Comparison of ENCODE assay signal across 17 cellular contexts in the genomic region with DNA sequence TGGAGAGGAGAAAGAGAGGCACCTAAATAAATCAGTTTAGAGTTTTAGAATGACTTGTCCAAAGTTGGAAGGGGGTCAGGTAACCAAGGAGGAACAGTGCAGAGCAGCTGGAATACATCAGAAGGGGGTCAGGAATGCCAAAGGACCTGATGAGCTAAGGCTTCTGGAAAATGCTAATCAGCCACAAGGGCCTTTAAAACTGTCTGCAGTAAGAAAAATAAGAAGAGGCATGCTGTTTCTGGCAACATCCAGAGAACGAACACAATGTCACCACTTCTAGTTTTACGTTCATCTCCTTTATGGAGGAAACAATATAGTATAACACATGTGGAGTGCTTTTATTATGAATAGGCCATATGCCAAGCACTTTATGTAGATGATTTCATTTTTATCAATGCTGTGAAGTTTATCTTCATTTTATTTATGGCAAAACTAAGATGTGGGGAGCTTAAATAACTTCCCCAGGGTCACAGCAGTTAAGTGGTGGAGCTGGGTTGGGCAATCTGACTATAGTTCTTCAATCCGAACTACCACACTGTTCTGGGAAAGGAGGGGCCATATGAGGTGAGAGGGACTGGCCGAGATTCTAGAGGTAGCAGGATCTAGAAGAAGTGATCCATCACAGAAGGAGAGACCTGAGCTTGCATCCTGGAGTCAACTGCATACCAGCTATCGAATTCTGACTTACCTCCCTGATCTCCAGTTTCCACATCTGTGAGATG. TPM values are rescaled to one million over a fixed set of nuclear protein-coding genes. Genes with fewer than 3 reads are reported as not detected.
A peak's percentile ranks its signal among the peaks of the same experiment; 100 is the strongest.
DNase-seq lines count a peak whose midpoint lies in the region; ATAC-seq and TF ChIP-seq lines count a peak whose summit lies in the region.
"Had no signal": no experiment of that assay in that cellular context is flagged by ENCODE, and none has a peak within 500 bp of the region (broad histone marks: within the 10 kb centered on the region; RNA-seq: fewer than 3 reads in every experiment).

No MANE protein-coding gene starts in this region.

- H3K79me2 ChIP-seq in hepatocyte: peaks cover 95% of the 10 kb centered on the region

- H3K9me2 ChIP-seq in hepatocyte (replicated peaks; ENCODE audit: insufficient read depth): no peaks in the 10 kb centered on the region

- peaks cover 42% of the 10 kb centered on the region for H3K4me1 ChIP-seq in hepatocyte (ENCODE audit: insufficient read depth)
- H3K4me1 ChIP-seq in sigmoid colon: peaks cover 0 to 67% (median 58%) of the 10 kb centered on the region in 4 donors

- no peak for TF ChIP-seq POLR2A in sigmoid colon (IDR thresholded peaks at IDR 0.05)

- intact Hi-C loops in sigmoid colon (cut with DNase I): no loop called here

- in situ Hi-C loops in G401 (cut with HindIII; ENCODE audit: low sequenced_read_pairs): no loop called here

- H4K20me1 ChIP-seq in hepatocyte (ENCODE audit: insufficient read depth, poor library complexity, severe bottlenecking): peaks cover 67% of the 10 kb centered on the region

- WGBS in hepatocyte (ENCODE audit: low lambda C conversion rate, missing lambda C conversion rate): 68% methylated on average over 5 of the region's 5 CpGs
- 46 to 64% methylated on average over 5 of the region's 5 CpGs for WGBS in sigmoid colon, 2 donors

- DNase-seq in G401 (ENCODE audit: low spot score) (peak; percentile 25), caudate nucleus (lab: John Stamatoyannopoulos, UW) (no peak), hepatocyte (ENCODE audit: low spot score) (no peak), sigmoid colon (peak; percentile 84), NCI-H2081 treated with DMSO at 0.1 percent for 48 hours (lab: John Stamatoyannopoulos, UW) (no peak)
- DNase-seq in activated CD4-positive, alpha-beta T cell treated with anti-CD3 and anti-CD28 coated beads, Interleukin-2, amount 50 U/mL, for 4 hours: no peak
- DNase-seq: activated CD4-positive, alpha-beta T cell treated with anti-CD3 and anti-CD28 coated beads for 1 hour; activated T-cell treated with anti-CD3 and anti-CD28 coated beads, Interleukin-2, amount 50 U/mL, for 72 hours; natural killer cell; NCI-H1048; NCI-H2227 treated with DMSO at 0.1 percent for 48 hours; OCI-M1; spleen; T-helper 1 cell had no signal

- TF ChIP-seq CTCF in hepatocyte (IDR thresholded peaks at IDR 0.05; ENCODE audit: poor library complexity) (no peak), sigmoid colon (IDR thresholded peaks at IDR 0.05) (no peak)

- H3K27ac ChIP-seq in caudate nucleus (ENCODE audit: low read depth, low read length) (peak overlapping the region; percentile 72), hepatocyte (peak overlapping the region; percentile 9), sigmoid colon (peak overlapping the region; percentile 65 to 86 (median 82))

- H3K27me3 ChIP-seq in hepatocyte: no peaks in the 10 kb centered on the region
- no peaks in the 10 kb centered on the region for H3K27me3 ChIP-seq in sigmoid colon
- H3K27me3 ChIP-seq: spleen had no signal

- no peak overlapping the region for H2AFZ ChIP-seq in hepatocyte

- H3K36me3 ChIP-seq in hepatocyte (replicated peaks; ENCODE audit: insufficient read depth, low read depth) (no peaks in the 10 kb centered on the region), sigmoid colon (peaks cover 0 to 7% (median 0%) of the 10 kb centered on the region in 4 donors)

- H3K4me2 ChIP-seq in hepatocyte: no peak overlapping the region

- H3K9me3 ChIP-seq in hepatocyte (ENCODE audit: low read depth) (no peaks in the 10 kb centered on the region), sigmoid colon (no peaks in the 10 kb centered on the region)
- H3K9me3 ChIP-seq: spleen had no signal

- peak; percentile 52 to 92 (median 74) for TF ChIP-seq EP300 in sigmoid colon (IDR thresholded peaks at IDR 0.05)

- ATAC-seq in GM18870 (IDR thresholded peaks at IDR 0.05; ENCODE audit: unreplicated experiment) (no peak), HG03196 (IDR thresholded peaks at IDR 0.05; ENCODE audit: unreplicated experiment) (no peak)
- ATAC-seq: activated T-cell treated with anti-CD3 and anti-CD28 coated beads, Interleukin-2, amount 50 U/mL, for 72 hours; GM12878; natural killer cell had no signal

- no peak overlapping the region for H3K4me3 ChIP-seq in hepatocyte
- no peak overlapping the region for H3K4me3 ChIP-seq in sigmoid colon
- H3K4me3 ChIP-seq: GM12878, spleen had no signal

RNA-seq across cellular contexts. Expression of a gene that starts 22.6 kb away (rescaled TPM):
- total RNA-seq in G401 (2014; rRNA removed; shearing (Covaris generic)): 171 and 184 TPM in 2 replicates
- total RNA-seq in hepatocyte (111 and 129 TPM in 2 replicates), sigmoid colon (10 to 100 TPM; 67.3 to 90.3 (median 83.0) TPM)
- polyA plus RNA-seq in hepatocyte (167 and 196 TPM in 2 replicates), sigmoid colon (100 to 1,000 TPM; 106 to 157 (median 127) TPM)

RNA-seq across cellular contexts. Expression of a gene that starts 23.0 kb away (rescaled TPM):
- 133 and 134 TPM in 2 replicates for total RNA-seq in G401 (2014; rRNA removed; shearing (Covaris generic))
- 55.2 and 59.9 TPM in 2 replicates for total RNA-seq in hepatocyte
- 16.8 and 21.9 TPM in 2 replicates for polyA plus RNA-seq in hepatocyte
- total RNA-seq in sigmoid colon: 10 to 100 TPM; 31.9 to 54.2 (median 44.4) TPM
- polyA plus RNA-seq in sigmoid colon: 10 to 100 TPM; 49.2 to 59.6 (median 59.6) TPM

RNA-seq across cellular contexts. Expression of a gene that starts 44.9 kb away (rescaled TPM):
- 33.3 and 34.4 TPM in 2 replicates for total RNA-seq in G401 (2014; rRNA removed; shearing (Covaris generic))
- total RNA-seq in hepatocyte (33.2 and 37.8 TPM in 2 replicates), sigmoid colon (10 to 100 TPM; 23.2 to 38.2 (median 31.8) TPM)
- polyA plus RNA-seq in hepatocyte (30.8 and 38.5 TPM in 2 replicates), sigmoid colon (10 to 100 TPM; 13.2 to 31.9 (median 15.0) TPM)

RNA-seq across cellular contexts. Expression of a gene that starts 52.7 kb away (rescaled TPM):
- total RNA-seq in G401 (2014; rRNA removed; shearing (Covaris generic)): 33.8 and 35.3 TPM in 2 replicates
- total RNA-seq in hepatocyte: 14.5 and 17.5 TPM in 2 replicates
- 37.4 and 41.1 TPM in 2 replicates for polyA plus RNA-seq in hepatocyte
- 10 to 100 TPM; 10.3 to 14.4 (median 12.2) TPM for total RNA-seq in sigmoid colon
- 10 to 100 TPM in 1 of 3 donors, 1 to 10 TPM in 2; 4.6 to 19.7 (median 7.2) TPM for polyA plus RNA-seq in sigmoid colon

Comparison
In these comparisons a context has a peak if more than half of its experiments do, and no peak if none do; other contexts are left out.
1. DNase-seq: peak in G401 (single experiment) and sigmoid colon (single experiment); none in caudate nucleus (0 of 61), hepatocyte (single experiment), NCI-H2081 treated with DMSO at 0.1 percent for 48 hours (single experiment) and activated CD4-positive, alpha-beta T cell treated with anti-CD3 and anti-CD28 coated beads, Interleukin-2, amount 50 U/mL, for 4 hours (0 of 2).
2. H3K27ac ChIP-seq: peak in every context shown above with its lines; median percentile 82 in sigmoid colon; 72 in caudate nucleus; 9 in hepatocyte.